ENCODE assay signal across 9 cellular contexts in the genomic region with DNA sequence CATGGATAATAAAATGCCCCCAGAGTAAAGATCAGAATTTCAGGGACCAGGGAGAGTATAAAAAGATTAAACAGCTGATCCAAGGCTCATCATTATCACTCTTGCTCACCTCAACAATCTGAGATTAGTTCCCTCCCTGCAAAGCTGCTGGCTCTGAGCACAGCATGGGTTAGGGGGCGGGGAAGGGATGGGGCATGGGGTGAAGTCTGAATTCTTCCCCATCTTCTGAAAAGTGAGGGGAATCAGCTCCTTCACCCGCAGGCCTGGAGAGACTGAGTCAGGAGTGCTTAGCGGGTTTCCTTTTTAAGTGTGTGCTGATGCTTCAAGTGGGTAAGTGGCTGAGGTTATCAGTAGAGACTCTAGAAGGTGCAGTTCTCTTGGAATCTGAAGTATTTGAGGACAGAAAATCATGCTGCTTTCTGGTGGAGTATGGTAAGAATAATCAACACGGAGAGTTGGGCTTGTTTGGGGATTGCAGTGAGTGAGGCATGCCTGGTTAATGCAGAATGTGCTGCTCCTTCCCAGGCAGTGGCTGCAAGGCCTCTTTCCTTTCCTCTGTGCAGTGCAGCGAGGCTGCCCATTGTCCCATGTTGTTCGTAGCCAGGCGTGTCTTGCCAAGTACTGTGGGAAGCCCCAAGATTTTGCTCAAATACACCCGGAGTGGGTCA. TPM values are rescaled to one million over a fixed set of nuclear protein-coding genes. Genes with fewer than 3 reads are reported as not detected.
DNase-seq lines count a peak whose midpoint lies in the region; ATAC-seq, FAIRE-seq and TF ChIP-seq lines count a peak whose summit lies in the region.
"Had no signal": no experiment of that assay in that cellular context is flagged by ENCODE, and none has a peak within 500 bp of the region (broad histone marks: within the 10 kb centered on the region; RNA-seq: fewer than 3 reads in every experiment).

No MANE protein-coding gene starts in this region.

- no peak for TF ChIP-seq CTCF in Caco-2 (IDR thresholded peaks at IDR 0.05; ENCODE audit: insufficient read depth in 1 of 2, low read depth in 1 of 2, low read length in 1 of 2, severe bottlenecking in 1 of 2, unreplicated experiment in 1 of 2)
- TF ChIP-seq CTCF in WERI-Rb-1 (IDR thresholded peaks at IDR 0.05; ENCODE audit: low read depth, low read length) = no peak
- no peak for TF ChIP-seq CTCF in gastroesophageal sphincter (IDR thresholded peaks at IDR 0.05)
- TF ChIP-seq CTCF in pancreas (IDR thresholded peaks at IDR 0.05) = no peak

- no peak for TF ChIP-seq EP300 in gastroesophageal sphincter (IDR thresholded peaks at IDR 0.05)

- no peak for DNase-seq in Caco-2
- peak; percentile 67 for DNase-seq in WERI-Rb-1
- DNase-seq in pancreas = no peak
- DNase-seq in SW480 (ENCODE audit: low spot score) = no peak
- no peak for DNase-seq in activated naive CD4-positive, alpha-beta T cell treated with anti-CD3 and anti-CD28 coated beads for 36 hours
- DNase-seq in DMS53 (lab: John Stamatoyannopoulos, UW) = no peak

- no peak for FAIRE-seq in pancreas (lab: Jason Lieb, UNC)

- H3K36me3 ChIP-seq in Caco-2 (ENCODE audit: control insufficient read depth, insufficient read depth, low read length) = no peaks in the 10 kb centered on the region
- H3K36me3 ChIP-seq in WERI-Rb-1 = peaks cover 14% of the 10 kb centered on the region
- peaks cover 0 to 14% of the 10 kb centered on the region in 2 donors for H3K36me3 ChIP-seq in gastroesophageal sphincter
- no peaks in the 10 kb centered on the region for H3K36me3 ChIP-seq in pancreas

- intact Hi-C loops in Caco-2 (cut with micrococcal nuclease; ENCODE audit: unreplicated experiment) (no loop called here), pancreas (cut with DNase I) (loop anchor here in 1 of 3 donors (10.0 kb wide), 1 partner anchor 63 kb away; the partner anchor contains the start of gene TRAK1)
- intact Hi-C loops in activated naive CD4-positive, alpha-beta T cell treated with anti-CD3 and anti-CD28 coated beads for 36 hours (cut with micrococcal nuclease) = no loop called here

- peaks cover 32% of the 10 kb centered on the region for H3K4me1 Mint-ChIP-seq in Caco-2 (ENCODE audit: low read depth, unreplicated experiment)
- H3K4me1 Mint-ChIP-seq in activated naive CD4-positive, alpha-beta T cell treated with anti-CD3 and anti-CD28 coated beads for 36 hours (ENCODE audit: low read depth) = peaks cover 11% of the 10 kb centered on the region

- TF ChIP-seq POLR2A in gastroesophageal sphincter (IDR thresholded peaks at IDR 0.05) = no peak

- H3K9me3 ChIP-seq in Caco-2 = no peaks in the 10 kb centered on the region
- H3K9me3 ChIP-seq in WERI-Rb-1 (ENCODE audit: severe bottlenecking) = no peaks in the 10 kb centered on the region
- H3K9me3 ChIP-seq in gastroesophageal sphincter = no peaks in the 10 kb centered on the region
- H3K9me3 ChIP-seq in pancreas = no peaks in the 10 kb centered on the region

- H3K27me3 ChIP-seq in Caco-2 (replicated peaks; ENCODE audit: control insufficient read depth, insufficient read depth, low read length) (no peaks in the 10 kb centered on the region), WERI-Rb-1 (ENCODE audit: insufficient read depth, low read depth, severe bottlenecking) (no peaks in the 10 kb centered on the region), gastroesophageal sphincter (no peaks in the 10 kb centered on the region), pancreas (no peaks in the 10 kb centered on the region)

- H3K9me3 Mint-ChIP-seq in Caco-2 (ENCODE audit: unreplicated experiment) = no peaks in the 10 kb centered on the region
- H3K9me3 Mint-ChIP-seq in activated naive CD4-positive, alpha-beta T cell treated with anti-CD3 and anti-CD28 coated beads for 36 hours = no peaks in the 10 kb centered on the region

- H3K4me3 Mint-ChIP-seq in Caco-2 (ENCODE audit: unreplicated experiment) = no peak overlapping the region
- H3K4me3 Mint-ChIP-seq in activated naive CD4-positive, alpha-beta T cell treated with anti-CD3 and anti-CD28 coated beads for 36 hours = no peak overlapping the region

- CTCF ChIA-PET in Caco-2 (lab: Charles Lee) = no interaction called here
- CTCF ChIA-PET in activated naive CD4-positive, alpha-beta T cell treated with anti-CD3 and anti-CD28 coated beads for 36 hours (lab: Charles Lee) = no interaction called here

- H3K27ac Mint-ChIP-seq in Caco-2 (ENCODE audit: unreplicated experiment) = peak overlapping the region; percentile 31
- H3K27ac Mint-ChIP-seq in activated naive CD4-positive, alpha-beta T cell treated with anti-CD3 and anti-CD28 coated beads for 36 hours = no peak overlapping the region

- BruUV-seq in Caco-2 (replicated peaks; lab: Mats Ljungman, UMichigan) = no TSS peak

- H3K36me3 Mint-ChIP-seq in Caco-2 (ENCODE audit: insufficient read depth, unreplicated experiment) = peaks cover 6% of the 10 kb centered on the region
- peaks cover 5% of the 10 kb centered on the region for H3K36me3 Mint-ChIP-seq in activated naive CD4-positive, alpha-beta T cell treated with anti-CD3 and anti-CD28 coated beads for 36 hours (ENCODE audit: low read depth)

- ATAC-seq in gastroesophageal sphincter (no peak), pancreas (peak in 3 of 4 donors; percentile 9 to 20 (median 11)), GM18520 (IDR thresholded peaks at IDR 0.05; ENCODE audit: unreplicated experiment) (no peak)
- ATAC-seq: HCT116 had no signal

- H3K4me3 ChIP-seq in Caco-2 (ENCODE audit: low read depth, low read length) (no peak overlapping the region), WERI-Rb-1 (ENCODE audit: low read depth, low read length) (no peak overlapping the region), gastroesophageal sphincter (no peak overlapping the region), pancreas (no peak overlapping the region)

- 22 to 29% methylated on average over 8 of the region's 8 CpGs for WGBS in gastroesophageal sphincter (ENCODE audit: low coverage in 1 of 2), 2 donors
- WGBS in pancreas, 2 donors = 62 to 74% methylated on average over 8 of the region's 8 CpGs

- POLR2A ChIA-PET in Caco-2 (lab: Charles Lee) = no interaction called here

- H3K4me1 ChIP-seq in Caco-2 (peaks cover 17% of the 10 kb centered on the region), gastroesophageal sphincter (peaks cover 9 to 82% (median 49%) of the 10 kb centered on the region in 3 donors), pancreas (peaks cover 0 to 12% (median 5%) of the 10 kb centered on the region in 3 donors)

- H3K27ac ChIP-seq in WERI-Rb-1 (peak overlapping the region; percentile 64), gastroesophageal sphincter (peak overlapping the region; percentile 71 to 87 (median 80)), pancreas (peak overlapping the region in 1 of 4 donors; percentile 23)

- no peaks in the 10 kb centered on the region for H3K27me3 Mint-ChIP-seq in Caco-2 (ENCODE audit: insufficient read depth, unreplicated experiment)
- no peaks in the 10 kb centered on the region for H3K27me3 Mint-ChIP-seq in activated naive CD4-positive, alpha-beta T cell treated with anti-CD3 and anti-CD28 coated beads for 36 hours (ENCODE audit: low read depth)

RNA-seq across cellular contexts. Expression of gene TRAK1, which starts 59.2 kb away (rescaled TPM):
- 33.3 TPM in 2 replicates for total RNA-seq in Caco-2 (2022)
- total RNA-seq in gastroesophageal sphincter = 10 to 100 TPM; 37.4 to 89.5 (median 53.0) TPM
- 10 to 100 TPM in 4 of 6 donors, 1 to 10 TPM in 2; 9.3 to 24.3 (median 11.7) TPM for total RNA-seq in pancreas
- polyA plus RNA-seq in pancreas = 10 to 100 TPM; 10.6 to 19.7 TPM
- total RNA-seq in activated naive CD4-positive, alpha-beta T cell treated with anti-CD3 and anti-CD28 coated beads for 36 hours = 10 to 100 TPM; 18.3 to 19.1 TPM

Comparison
In these comparisons a context has a peak if more than half of its experiments do, and no peak if none do; other contexts are left out.
1. ATAC-seq: peak in pancreas (3 of 4); none in gastroesophageal sphincter (single experiment) and GM18520 (single experiment).